Comparison of ENCODE assay signal across 2 cellular contexts in the genomic region with DNA sequence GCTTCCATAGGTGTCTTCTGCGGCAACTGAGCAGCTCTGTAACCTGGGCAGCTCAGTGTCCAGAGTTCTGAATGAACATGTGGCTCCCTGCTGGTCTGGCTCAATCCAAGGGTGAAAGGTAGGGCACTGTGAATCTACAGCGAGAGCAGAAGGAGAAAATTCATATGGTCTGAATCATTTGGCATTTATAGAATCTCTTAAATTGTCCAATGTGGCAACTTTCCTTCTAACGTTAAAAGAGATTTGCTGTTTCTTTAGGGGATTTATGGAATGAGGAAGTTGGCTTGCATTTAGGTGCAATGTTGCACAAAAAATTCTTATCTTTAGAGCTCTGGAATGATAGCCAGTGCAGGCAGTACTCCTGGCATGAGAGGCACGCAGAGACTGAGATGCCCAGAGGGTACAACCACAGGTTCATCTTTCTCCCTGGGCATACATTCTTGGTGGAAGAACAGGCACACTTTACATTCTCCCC.
TF ChIP-seq lines count a peak whose summit lies in the region.

No MANE protein-coding gene starts in this region.

TF ChIP-seq in liver, 16 proteins besides CTCF, POLR2A, EP300 and RAD21:
- no peak for TF ChIP-seq ZBTB33 (IDR thresholded peaks at IDR 0.05)
- peak; percentile 51 to 81 for TF ChIP-seq HNF4A (conservative IDR thresholded peaks at IDR 0.05)
- no peak for TF ChIP-seq TAF1 (conservative IDR thresholded peaks at IDR 0.05)
- no peak for TF ChIP-seq FOXA2 (IDR thresholded peaks at IDR 0.05)
- TF ChIP-seq, protein P1, sequence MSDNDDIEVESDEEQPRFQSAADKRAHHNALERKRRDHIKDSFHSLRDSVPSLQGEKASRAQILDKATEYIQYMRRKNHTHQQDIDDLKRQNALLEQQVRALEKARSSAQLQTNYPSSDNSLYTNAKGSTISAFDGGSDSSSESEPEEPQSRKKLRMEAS (IDR thresholded peaks at IDR 0.05): no peak
- TF ChIP-seq RXRA (IDR thresholded peaks at IDR 0.05): peak; percentile 38 to 72
- TF ChIP-seq EGR1 (IDR thresholded peaks at IDR 0.05; ENCODE audit: low read depth in 2 of 2): no peak
- no peak for TF ChIP-seq NR2F2 (IDR thresholded peaks at IDR 0.05)
- TF ChIP-seq HNF4G (IDR thresholded peaks at IDR 0.05): peak; percentile 10
- TF ChIP-seq REST (IDR thresholded peaks at IDR 0.05): no peak
- TF ChIP-seq GABPA (IDR thresholded peaks at IDR 0.05 in 1 of 2, conservative IDR thresholded peaks at IDR 0.05 in 1 of 2): no peak
- peak; percentile 34 for TF ChIP-seq YY1 (IDR thresholded peaks at IDR 0.05)
- peak in 1 of 2 donors; percentile 19 for TF ChIP-seq JUND (IDR thresholded peaks at IDR 0.05)
- TF ChIP-seq FOXA1 (IDR thresholded peaks at IDR 0.05): no peak
- TF ChIP-seq SP1 (IDR thresholded peaks at IDR 0.05): no peak

TF ChIP-seq in HepG2, 621 proteins besides CTCF, POLR2A, EP300 and RAD21:
- no peak for TF ChIP-seq ZNF354B (CRISPR knock-in tag; IDR thresholded peaks at IDR 0.05)
- TF ChIP-seq SMC3 (IDR thresholded peaks at IDR 0.05; ENCODE audit: low read length): no peak
- TF ChIP-seq RORA (CRISPR knock-in tag; IDR thresholded peaks at IDR 0.05): no peak
- no peak for TF ChIP-seq ZNF484 (CRISPR knock-in tag; IDR thresholded peaks at IDR 0.05; ENCODE audit: borderline replicate concordance, low read depth)
- no peak for TF ChIP-seq ZNF430 (CRISPR knock-in tag; IDR thresholded peaks at IDR 0.05)
- TF ChIP-seq ZNF614 (CRISPR knock-in tag; IDR thresholded peaks at IDR 0.05; ENCODE audit: borderline replicate concordance): no peak
- no peak for TF ChIP-seq CC2D1A (CRISPR knock-in tag; IDR thresholded peaks at IDR 0.05)
- no peak for TF ChIP-seq RFX3 (CRISPR knock-in tag; IDR thresholded peaks at IDR 0.05)
- no peak for TF ChIP-seq NFIC (IDR thresholded peaks at IDR 0.05; ENCODE audit: low read length)
- TF ChIP-seq, protein P2, sequence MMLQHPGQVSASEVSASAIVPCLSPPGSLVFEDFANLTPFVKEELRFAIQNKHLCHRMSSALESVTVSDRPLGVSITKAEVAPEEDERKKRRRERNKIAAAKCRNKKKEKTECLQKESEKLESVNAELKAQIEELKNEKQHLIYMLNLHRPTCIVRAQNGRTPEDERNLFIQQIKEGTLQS (CRISPR knock-in tag; IDR thresholded peaks at IDR 0.05): no peak
- no peak for TF ChIP-seq KDM5B (CRISPR knock-in tag; IDR thresholded peaks at IDR 0.05; ENCODE audit: borderline replicate concordance)
- no peak for TF ChIP-seq KIAA2018 (CRISPR knock-in tag; IDR thresholded peaks at IDR 0.05; ENCODE audit: borderline replicate concordance)
- no peak for TF ChIP-seq GABPA (IDR thresholded peaks at IDR 0.05; ENCODE audit: low read depth, low read length)
- no peak for TF ChIP-seq GABPA (CRISPR knock-in tag; IDR thresholded peaks at IDR 0.05; ENCODE audit: low read depth)
- no peak for TF ChIP-seq ZNF572 (CRISPR knock-in tag; IDR thresholded peaks at IDR 0.05)
- no peak for TF ChIP-seq ZBTB43 (CRISPR knock-in tag; conservative IDR thresholded peaks at IDR 0.05)
